ENCODE assay signal across 8 cellular contexts in the genomic region with DNA sequence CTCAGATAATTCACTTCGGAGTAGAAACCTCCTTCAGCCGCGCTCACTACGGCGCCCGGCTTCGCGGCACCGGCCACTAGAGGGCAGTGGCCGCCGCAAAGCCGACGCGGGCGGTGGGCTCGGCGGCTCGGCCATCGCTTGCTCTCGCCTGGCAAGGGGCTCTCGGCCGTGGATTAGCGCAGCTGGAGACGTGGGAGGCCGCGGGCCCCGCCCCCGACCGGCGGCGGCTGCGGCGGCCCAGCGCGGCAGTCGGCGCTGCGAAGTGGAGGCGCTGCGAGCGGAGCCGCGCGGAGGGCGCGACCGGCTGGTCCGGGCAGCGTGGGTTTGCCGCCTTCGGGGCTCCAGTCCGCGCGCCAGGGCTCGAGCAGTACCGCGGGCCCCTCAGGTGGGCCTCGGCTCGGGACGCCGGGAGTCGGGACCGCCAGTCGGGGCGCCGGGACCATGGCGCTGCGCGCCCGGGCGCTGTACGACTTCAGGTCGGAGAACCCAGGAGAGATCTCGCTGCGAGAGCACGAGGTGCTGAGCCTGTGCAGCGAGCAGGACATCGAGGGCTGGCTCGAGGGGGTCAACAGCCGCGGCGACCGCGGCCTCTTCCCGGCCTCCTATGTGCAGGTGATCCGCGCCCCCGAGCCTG. TPM values are rescaled to one million over a fixed set of nuclear protein-coding genes. Genes with fewer than 3 reads are reported as not detected.
A peak's percentile ranks its signal among the peaks of the same experiment; 100 is the strongest.
DNase-seq lines count a peak whose midpoint lies in the region; ATAC-seq and TF ChIP-seq lines count a peak whose summit lies in the region.

A gene with protein sequence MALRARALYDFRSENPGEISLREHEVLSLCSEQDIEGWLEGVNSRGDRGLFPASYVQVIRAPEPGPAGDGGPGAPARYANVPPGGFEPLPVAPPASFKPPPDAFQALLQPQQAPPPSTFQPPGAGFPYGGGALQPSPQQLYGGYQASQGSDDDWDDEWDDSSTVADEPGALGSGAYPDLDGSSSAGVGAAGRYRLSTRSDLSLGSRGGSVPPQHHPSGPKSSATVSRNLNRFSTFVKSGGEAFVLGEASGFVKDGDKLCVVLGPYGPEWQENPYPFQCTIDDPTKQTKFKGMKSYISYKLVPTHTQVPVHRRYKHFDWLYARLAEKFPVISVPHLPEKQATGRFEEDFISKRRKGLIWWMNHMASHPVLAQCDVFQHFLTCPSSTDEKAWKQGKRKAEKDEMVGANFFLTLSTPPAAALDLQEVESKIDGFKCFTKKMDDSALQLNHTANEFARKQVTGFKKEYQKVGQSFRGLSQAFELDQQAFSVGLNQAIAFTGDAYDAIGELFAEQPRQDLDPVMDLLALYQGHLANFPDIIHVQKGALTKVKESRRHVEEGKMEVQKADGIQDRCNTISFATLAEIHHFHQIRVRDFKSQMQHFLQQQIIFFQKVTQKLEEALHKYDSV (plus strand): TSS at position 248 of the 634 bp plus-strand sequence. CDS start 194 bp downstream, at position 442.

- peak; percentile 87 to 100 (median 96) for TF ChIP-seq CTCF in right lobe of liver (IDR thresholded peaks at IDR 0.05)

- H3K4me3 ChIP-seq in right lobe of liver, result peak within 1 kb of the TSS; percentile 88 to 99 (median 94)

- H3K27me3 ChIP-seq in right lobe of liver, result no peaks in the 10 kb centered on the region

- ATAC-seq in GM19324 (IDR thresholded peaks at IDR 0.05; ENCODE audit: low FRiP score, unreplicated experiment) (peak; percentile 97), HG03460 (IDR thresholded peaks at IDR 0.05; ENCODE audit: unreplicated experiment) (peak; percentile 95), right lobe of liver (peak; percentile 89 to 95 (median 92))

- H3K27ac ChIP-seq in right lobe of liver, result peak within 1 kb of the TSS; percentile 83 to 96 (median 95)

- intact Hi-C loops in right lobe of liver (cut with DNase I), result loop anchor here (5.0 to 10.0 kb wide), 3 partner anchors 247 to 330 kb away; no protein-coding TSS in a partner anchor

- no peaks in the 10 kb centered on the region for H3K9me3 ChIP-seq in right lobe of liver

- DNase-seq in C1 segment of cervical spinal cord (lab: John Stamatoyannopoulos, UW), result peak; percentile 35 to 94 (median 80)
- DNase-seq in NCI-H526 treated with DMSO at 0.1 percent for 48 hours (lab: John Stamatoyannopoulos, UW), result peak; percentile 58
- DNase-seq in activated CD4-positive, alpha-beta T cell treated with anti-CD3 and anti-CD28 coated beads, Interleukin-2, amount 50 U/mL, for 24 hours (ENCODE audit: low read depth in 1 of 2, low spot score in 1 of 2), result peak; percentile 80 to 88
- peak; percentile 96 for DNase-seq in dermis blood vessel endothelial cell
- peak; percentile 93 to 95 (median 95) for DNase-seq in right lobe of liver
- peak; percentile 91 for DNase-seq in stimulated activated CD4-positive, alpha-beta T cell treated with anti-CD3 and anti-CD28 coated beads, Interleukin-4, amount 100 ng/mL, for 24 hours

- H3K36me3 ChIP-seq in right lobe of liver, result no peaks in the 10 kb centered on the region

- TF ChIP-seq POLR2A in right lobe of liver (IDR thresholded peaks at IDR 0.05), result peak; percentile 96

- H3K4me1 ChIP-seq in right lobe of liver, result peaks cover 0 to 40% (median 6%) of the 10 kb centered on the region in 4 donors

- 0% methylated on average over 3 of the region's 88 CpGs for WGBS in right lobe of liver (ENCODE audit: insufficient coverage, low coverage, low lambda C conversion rate, missing lambda C conversion rate)

RNA-seq across cellular contexts. Expression of the gene that starts here (rescaled TPM):
- 22.2 and 32.0 TPM in 2 replicates for total RNA-seq in dermis blood vessel endothelial cell
- 10 to 100 TPM; 14.1 to 35.3 (median 19.4) TPM for total RNA-seq in right lobe of liver

Comparison
In these comparisons a context has a peak if more than half of its experiments do, and no peak if none do; other contexts are left out.
1. Peak in every context shown above with its lines: DNase-seq, ATAC-seq, H3K4me3 ChIP-seq and H3K27ac ChIP-seq.